8 cellular contexts compared by ENCODE assay signal in the genomic region with DNA sequence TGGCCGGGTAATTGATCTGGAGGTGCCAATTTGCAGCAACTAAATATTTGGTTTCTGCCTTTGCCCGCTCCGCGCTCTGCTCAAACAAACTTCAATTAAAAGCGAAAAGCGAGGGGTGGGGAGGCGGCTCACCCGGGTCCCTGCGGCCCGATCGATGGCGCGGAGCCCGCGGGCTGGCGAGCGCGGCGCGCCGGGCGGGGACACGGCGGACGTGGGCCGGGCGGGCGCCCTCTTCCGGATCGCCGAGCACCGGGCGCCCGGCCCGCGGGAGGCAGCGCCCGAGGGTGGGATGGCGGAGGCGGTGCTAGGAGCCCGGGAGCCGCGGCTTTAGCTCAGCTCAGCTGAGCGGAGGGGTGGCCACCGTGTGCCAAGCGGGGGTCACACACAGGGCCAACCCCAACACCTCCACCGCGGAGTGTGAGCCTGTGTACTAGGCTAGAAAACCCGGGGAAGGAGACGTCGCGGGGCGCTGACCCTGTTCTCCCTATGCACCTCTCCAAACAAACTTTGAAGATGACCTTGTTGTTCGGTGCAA. TPM values are rescaled to one million over a fixed set of nuclear protein-coding genes. Genes with fewer than 3 reads are reported as not detected.
DNase-seq lines count a peak whose midpoint lies in the region.

No MANE protein-coding gene starts in this region.

- DNase-seq in COLO668 (lab: John Stamatoyannopoulos, UW; ENCODE audit: unreplicated experiment) (peak; percentile 64), HT-29 (ENCODE audit: low spot score) (peak; percentile 53), SHP77 (lab: John Stamatoyannopoulos, UW) (peak; percentile 20 to 48), amniotic stem cell (lab: John Stamatoyannopoulos, UW) (peak; percentile 39), hypothalamus (lab: John Stamatoyannopoulos, UW) (peak in 28 of 51 donors; percentile 6 to 62 (median 31)), skeletal muscle cell (ENCODE audit: low read depth) (no peak), DMS114 treated with DMSO at 0.1 percent for 48 hours (lab: John Stamatoyannopoulos, UW; ENCODE audit: unreplicated experiment) (no peak)
- DNase-seq in effector CD4-positive, alpha-beta T cell, result no peak

- peak overlapping the region; percentile 55 for H3K4me3 ChIP-seq in skeletal muscle cell (ENCODE audit: low read depth, low read length)

RNA-seq across cellular contexts. Expression of a gene that starts 32.2 kb away (rescaled TPM):
- 44.9 and 49.8 TPM in 2 replicates for total RNA-seq in HT-29 (2014; rRNA removed; shearing (Covaris generic))

RNA-seq across cellular contexts. Expression of a gene that starts 41.9 kb away (rescaled TPM):
- total RNA-seq in HT-29 (2014; rRNA removed; shearing (Covaris generic)), result 59.2 and 77.1 TPM in 2 replicates

RNA-seq across cellular contexts. Expression of a gene that starts 51.1 kb away (rescaled TPM):
- 0.05 TPM in 1 of 2 replicates, not detected in the other for total RNA-seq in HT-29 (2014; rRNA removed; shearing (Covaris generic))

Comparison
In these comparisons a context has a peak if more than half of its experiments do, and no peak if none do; other contexts are left out.
1. DNase-seq: peak in COLO668 (single experiment), HT-29 (single experiment), SHP77 (2 of 2), amniotic stem cell (single experiment) and hypothalamus (28 of 51); none in skeletal muscle cell (single experiment), DMS114 treated with DMSO at 0.1 percent for 48 hours (single experiment) and effector CD4-positive, alpha-beta T cell (single experiment).